1 cellular context compared by ENCODE assay signal in the genomic region with DNA sequence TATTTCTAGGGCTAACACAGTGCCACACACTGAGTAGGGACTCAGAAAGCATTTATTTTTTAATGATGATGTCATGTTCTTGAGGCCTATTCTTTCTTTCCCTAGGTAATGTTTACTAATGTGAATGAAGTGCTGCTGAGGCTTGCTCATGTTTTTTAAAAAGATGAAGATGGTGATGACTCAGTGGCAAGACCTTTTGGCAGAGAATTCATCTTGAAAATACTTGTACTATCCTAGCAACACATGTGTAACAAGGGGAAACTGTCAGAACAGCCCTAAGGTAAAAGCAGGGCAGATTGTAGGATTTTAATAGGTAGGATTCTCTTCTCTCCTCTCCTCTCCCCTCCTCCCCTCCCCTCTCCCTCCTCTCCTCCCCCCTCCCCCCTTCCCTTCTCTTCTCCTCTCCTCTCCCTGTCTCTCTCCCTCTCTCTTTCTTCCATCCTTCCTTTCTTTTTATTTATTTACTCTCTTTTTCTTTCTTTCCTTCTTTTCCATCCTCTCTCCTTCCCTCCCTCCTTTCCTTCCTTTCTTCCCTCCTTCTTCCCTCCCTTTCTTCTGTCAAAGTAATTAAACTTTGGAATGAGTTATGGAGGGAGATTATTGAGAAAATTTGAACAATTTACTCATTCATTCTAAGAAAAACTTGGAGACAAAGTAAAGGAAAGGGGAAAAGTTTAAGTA.
TF ChIP-seq lines count a peak whose summit lies in the region.

No MANE protein-coding gene starts in this region.

TF ChIP-seq in IMR-90, 13 proteins besides CTCF, POLR2A, EP300 and RAD21 (continued from another document):
- no peak for TF ChIP-seq CHD1 (IDR thresholded peaks at IDR 0.05; ENCODE audit: low read depth, low read length)
- TF ChIP-seq, protein P1, sequence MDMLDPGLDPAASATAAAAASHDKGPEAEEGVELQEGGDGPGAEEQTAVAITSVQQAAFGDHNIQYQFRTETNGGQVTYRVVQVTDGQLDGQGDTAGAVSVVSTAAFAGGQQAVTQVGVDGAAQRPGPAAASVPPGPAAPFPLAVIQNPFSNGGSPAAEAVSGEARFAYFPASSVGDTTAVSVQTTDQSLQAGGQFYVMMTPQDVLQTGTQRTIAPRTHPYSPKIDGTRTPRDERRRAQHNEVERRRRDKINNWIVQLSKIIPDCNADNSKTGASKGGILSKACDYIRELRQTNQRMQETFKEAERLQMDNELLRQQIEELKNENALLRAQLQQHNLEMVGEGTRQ (IDR thresholded peaks at IDR 0.05; ENCODE audit: low read depth, low read length) = no peak
